17 cellular contexts compared by ENCODE assay signal in genomic region chr4:56149601-56150000, GRCh38.
DNase-seq lines count a peak whose midpoint lies in the region; ATAC-seq and TF ChIP-seq lines count a peak whose summit lies in the region.
"Had no signal": no experiment of that assay in that cellular context is flagged by ENCODE, and none has a peak within 500 bp of the region (broad histone marks: within the 10 kb centered on the region; RNA-seq: fewer than 3 reads in every experiment).

No MANE protein-coding gene starts in this region.

- no peak overlapping the region for H4K91ac ChIP-seq in IMR-90 (ENCODE audit: insufficient read depth, low read depth, low read length)

- no peak overlapping the region for H2BK15ac ChIP-seq in IMR-90 (ENCODE audit: low read depth, low read length)

- no peak overlapping the region for H3K4me3 Mint-ChIP-seq in chondrocyte (ENCODE audit: unreplicated experiment)
- H3K4me3 Mint-ChIP-seq: CD4-positive, CD25-positive, alpha-beta regulatory T cell had no signal

- WGBS in IMR-90 (ENCODE audit: extremely low coverage in 2 of 2, insufficient read length in 1 of 2), 2 experiments = no CpG with 5 or more reads among the region's 2 CpGs

- DNase-seq in AG04450 (ENCODE audit: low read depth, low spot score) (peak; percentile 23), IMR-90 (peak; percentile 54), brain microvascular endothelial cell (peak; percentile 48), fibroblast of the conjunctiva (ENCODE audit: low read depth) (peak; percentile 37), epidermal melanocyte (ENCODE audit: insufficient read length, low spot score) (no peak), chondrocyte (ENCODE audit: low spot score) (no peak)
- DNase-seq in activated CD8-positive, alpha-beta memory T cell treated with anti-CD3 and anti-CD28 coated beads, Interleukin-2, amount 50 U/mL, for 48 hours = no peak
- DNase-seq: 8988T; AML-193; CD4-positive, CD25-positive, alpha-beta regulatory T cell; DMS79; NCI-H1436 treated with DMSO at 0.1 percent for 48 hours; NCI-H2081 treated with DMSO at 0.1 percent for 48 hours had no signal

- no peak overlapping the region for H2AK9ac ChIP-seq in IMR-90 (replicated peaks; ENCODE audit: low read depth, low read length, poor library complexity)

- H4K8ac ChIP-seq in IMR-90 (ENCODE audit: low read depth in 2 of 2, low read length in 2 of 2) = no peak overlapping the region

- no peaks in the 10 kb centered on the region for H3K36me3 Mint-ChIP-seq in chondrocyte (ENCODE audit: low read depth)
- H3K36me3 Mint-ChIP-seq: CD4-positive, CD25-positive, alpha-beta regulatory T cell had no signal

- no peak for TF ChIP-seq POLR2A in IMR-90 (IDR thresholded peaks at IDR 0.05; ENCODE audit: low read depth, low read length)

- H3K4ac ChIP-seq in IMR-90 (ENCODE audit: low read depth, low read length) = no peak overlapping the region

- intact Hi-C loops in IMR-90 (cut with micrococcal nuclease) = no loop called here

- peaks cover 3% of the 10 kb centered on the region for H3K9me3 Mint-ChIP-seq in chondrocyte (ENCODE audit: low read depth)

- CTCF ChIA-PET in AG04450 (lab: Charles Lee) = no interaction called here
- CTCF ChIA-PET in IMR-90 (lab: Yijun Ruan, JAX) = no interaction called here

- H3K9me3 ChIP-seq in AG04450 (ENCODE audit: control insufficient read depth, insufficient read depth, low read length) (no peaks in the 10 kb centered on the region), IMR-90 (ENCODE audit: control insufficient read depth, insufficient read depth, low read length) (no peaks in the 10 kb centered on the region)
- H3K9me3 ChIP-seq: SJSA1 had no signal

- H2BK20ac ChIP-seq in IMR-90 (ENCODE audit: low read depth, low read length) = no peak overlapping the region

- H3K23ac ChIP-seq in IMR-90 (ENCODE audit: low read depth, low read length) = no peak overlapping the region

- H3K4me1 Mint-ChIP-seq in chondrocyte (ENCODE audit: low read depth) = peaks cover 17% of the 10 kb centered on the region
- H3K4me1 Mint-ChIP-seq: CD4-positive, CD25-positive, alpha-beta regulatory T cell had no signal

- H3K27ac ChIP-seq in AG04450 (ENCODE audit: low read depth, low read length) = no peak overlapping the region
- no peak overlapping the region for H3K27ac ChIP-seq in IMR-90 (ENCODE audit: insufficient read depth, low read length)
- H3K27ac ChIP-seq in brain microvascular endothelial cell = no peak overlapping the region
- H3K27ac ChIP-seq: RWPE1, SJSA1 had no signal

- no peak overlapping the region for H3K14ac ChIP-seq in IMR-90 (replicated peaks; ENCODE audit: low read depth, low read length)

- H3K9me1 ChIP-seq in IMR-90 (ENCODE audit: insufficient read depth, low read length) = no peaks in the 10 kb centered on the region

- no peak overlapping the region for H3K56ac ChIP-seq in IMR-90 (ENCODE audit: extremely low read depth, insufficient read depth, low read length)

- no TSS peak for BruUV-seq in IMR-90 (replicated peaks; lab: Mats Ljungman, UMichigan)

- H4K5ac ChIP-seq in IMR-90 (ENCODE audit: low read depth, low read length) = no peak overlapping the region

- no peak overlapping the region for H2BK5ac ChIP-seq in IMR-90 (ENCODE audit: low read depth, low read length, poor library complexity, severe bottlenecking)

- dilution Hi-C loops in IMR-90 (cut with HindIII; ENCODE audit: low sequenced_read_pairs, unreplicated experiment) = no loop called here

- H2BK120ac ChIP-seq in IMR-90 (ENCODE audit: low read depth, low read length) = no peak overlapping the region

- no peaks in the 10 kb centered on the region for H3K79me1 ChIP-seq in IMR-90 (ENCODE audit: low read depth in 1 of 2, low read length in 2 of 2)

- no peak overlapping the region for H2AFZ ChIP-seq in IMR-90 (replicated peaks; ENCODE audit: low read length, poor library complexity)

- no peaks in the 10 kb centered on the region for H4K20me1 ChIP-seq in IMR-90 (ENCODE audit: insufficient read depth, low read length)

- H3K9ac ChIP-seq in IMR-90 (ENCODE audit: low read depth, low read length) = no peak overlapping the region

- peak; percentile 56 for ATAC-seq in IMR-90 (ENCODE audit: low read depth)
- no peak for ATAC-seq in GM19035 (IDR thresholded peaks at IDR 0.05; ENCODE audit: unreplicated experiment)
- ATAC-seq: HepG2 had no signal

- TF ChIP-seq CTCF in AG04450 (IDR thresholded peaks at IDR 0.05; ENCODE audit: low read depth, low read length) (no peak), IMR-90 (conservative IDR thresholded peaks at IDR 0.05; ENCODE audit: low read depth, low read length) (no peak), brain microvascular endothelial cell (IDR thresholded peaks at IDR 0.05; ENCODE audit: low read depth, low read length, missing control alignments) (no peak), chondrocyte (IDR thresholded peaks at IDR 0.05) (no peak)

- POLR2A ChIA-PET in AG04450 (lab: Yijun Ruan, JAX) = interaction anchor here (0.5 kb wide), 1 partner anchor 195 kb away, joined by 3 read pairs; no protein-coding TSS in a partner anchor
- POLR2A ChIA-PET in IMR-90 (lab: Charles Lee; ENCODE audit: unreplicated experiment) = no interaction called here

- H2AK5ac ChIP-seq in IMR-90 (ENCODE audit: low read depth, low read length) = no peak overlapping the region

- no peak overlapping the region for H3K18ac ChIP-seq in IMR-90 (ENCODE audit: low read depth, low read length)

- TF ChIP-seq RAD21 in IMR-90 (IDR thresholded peaks at IDR 0.05; ENCODE audit: low read length) = no peak

- no peak overlapping the region for H3K4me2 ChIP-seq in IMR-90 (ENCODE audit: low read depth, low read length)

- in situ Hi-C loops in IMR-90 (cut with MboI; ENCODE audit: low sequenced_read_pairs) (no loop called here), brain microvascular endothelial cell (cut with HindIII; ENCODE audit: low pct_ligation_motif_present, low sequenced_read_pairs) (no loop called here)

- no peaks in the 10 kb centered on the region for H3K4me1 ChIP-seq in IMR-90 (ENCODE audit: control insufficient read depth, insufficient read depth, low read length)
- H3K4me1 ChIP-seq: SJSA1 had no signal

- H3K27me3 ChIP-seq in AG04450 (ENCODE audit: control insufficient read depth, insufficient read depth, low read length) (no peaks in the 10 kb centered on the region), IMR-90 (ENCODE audit: control insufficient read depth, insufficient read depth, low read length) (no peaks in the 10 kb centered on the region), brain microvascular endothelial cell (replicated peaks) (no peaks in the 10 kb centered on the region)
- H3K27me3 ChIP-seq: SJSA1 had no signal

- no peaks in the 10 kb centered on the region for H3K36me3 ChIP-seq in IMR-90 (ENCODE audit: control insufficient read depth, insufficient read depth, low read length)
- H3K36me3 ChIP-seq in brain microvascular endothelial cell (replicated peaks) = no peaks in the 10 kb centered on the region
- H3K36me3 ChIP-seq: SJSA1 had no signal

- H3K4me3 ChIP-seq in AG04450 (ENCODE audit: low read depth, low read length) (no peak overlapping the region), IMR-90 (ENCODE audit: insufficient read depth, low read depth, low read length) (no peak overlapping the region), brain microvascular endothelial cell (ENCODE audit: low read depth, low read length) (no peak overlapping the region)
- H3K4me3 ChIP-seq: SJSA1 had no signal

- no peak overlapping the region for H3K27ac Mint-ChIP-seq in chondrocyte (ENCODE audit: unreplicated experiment)
- H3K27ac Mint-ChIP-seq: CD4-positive, CD25-positive, alpha-beta regulatory T cell had no signal

- no peaks in the 10 kb centered on the region for H3K27me3 Mint-ChIP-seq in chondrocyte (ENCODE audit: low read depth)

TF ChIP-seq in IMR-90, 13 proteins besides CTCF, POLR2A, EP300 and RAD21:
- TF ChIP-seq CEBPB (IDR thresholded peaks at IDR 0.05; ENCODE audit: low read depth, low read length) = no peak; the same call in 1 of the 2 replicates
- TF ChIP-seq USF2 (IDR thresholded peaks at IDR 0.05; ENCODE audit: low read depth, low read length) = no peak
- no peak for TF ChIP-seq SMC3 (IDR thresholded peaks at IDR 0.05; ENCODE audit: low read depth, low read length)

Comparison
In these comparisons a context has a peak if more than half of its experiments do, and no peak if none do; other contexts are left out.
1. DNase-seq: peak in AG04450 (single experiment), IMR-90 (single experiment), brain microvascular endothelial cell (single experiment) and fibroblast of the conjunctiva (single experiment); none in epidermal melanocyte (single experiment), chondrocyte (single experiment) and activated CD8-positive, alpha-beta memory T cell treated with anti-CD3 and anti-CD28 coated beads, Interleukin-2, amount 50 U/mL, for 48 hours (single experiment).